Comparison of ENCODE assay signal across 15 cellular contexts in the genomic region with DNA sequence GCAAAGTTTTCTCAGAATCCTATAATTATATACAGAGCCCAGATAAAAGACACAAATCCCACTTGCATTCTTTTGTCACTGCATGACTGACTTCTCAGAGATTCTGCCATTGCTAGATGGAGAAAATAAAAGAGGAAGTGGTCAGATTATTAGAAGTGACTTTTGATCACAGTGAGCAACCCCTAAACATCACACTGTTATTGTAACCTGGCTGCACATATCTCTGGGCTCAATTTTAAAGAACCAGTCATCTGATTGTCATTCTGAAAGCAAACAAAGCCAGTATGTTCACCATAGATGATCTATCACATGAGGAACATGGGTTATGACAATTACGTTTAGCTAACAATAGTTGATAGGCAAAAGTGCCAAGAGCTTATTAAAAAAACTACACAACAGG. TPM values are rescaled to one million over a fixed set of nuclear protein-coding genes. Genes with fewer than 3 reads are reported as not detected.
DNase-seq lines count a peak whose midpoint lies in the region; TF ChIP-seq lines count a peak whose summit lies in the region.
"Had no signal": no experiment of that assay in that cellular context is flagged by ENCODE, and none has a peak within 500 bp of the region (broad histone marks: within the 10 kb centered on the region; RNA-seq: fewer than 3 reads in every experiment).

No MANE protein-coding gene starts in this region.

- no peak for TF ChIP-seq POLR2A in NB4 (IDR thresholded peaks at IDR 0.05; ENCODE audit: extremely low read depth, insufficient read length)

- no peaks in the 10 kb centered on the region for H3K9me3 Mint-ChIP-seq in endothelial cell (ENCODE audit: unreplicated experiment)
- H3K9me3 Mint-ChIP-seq: activated naive CD8-positive, alpha-beta T cell treated with anti-CD3 and anti-CD28 coated beads, Interleukin-2, amount 10 ng/mL, durations not matched to agents 7 days and 5 days; nephron progenitor cell had no signal

- TF ChIP-seq CTCF in NB4 (IDR thresholded peaks at IDR 0.05; ENCODE audit: low read depth, low read length): no peak
- no peak for TF ChIP-seq CTCF in endothelial cell (IDR thresholded peaks at IDR 0.05; ENCODE audit: unreplicated experiment)

- no peak overlapping the region for H3K27ac Mint-ChIP-seq in endothelial cell (ENCODE audit: unreplicated experiment)
- H3K27ac Mint-ChIP-seq: activated naive CD8-positive, alpha-beta T cell treated with anti-CD3 and anti-CD28 coated beads, Interleukin-2, amount 10 ng/mL, durations not matched to agents 7 days and 5 days; nephron progenitor cell had no signal

- H3K27me3 Mint-ChIP-seq in endothelial cell (ENCODE audit: unreplicated experiment): peaks cover 2% of the 10 kb centered on the region
- H3K27me3 Mint-ChIP-seq: activated naive CD8-positive, alpha-beta T cell treated with anti-CD3 and anti-CD28 coated beads, Interleukin-2, amount 10 ng/mL, durations not matched to agents 7 days and 5 days had no signal

- no peak overlapping the region for H3K4me3 Mint-ChIP-seq in endothelial cell (ENCODE audit: unreplicated experiment)
- H3K4me3 Mint-ChIP-seq: activated naive CD8-positive, alpha-beta T cell treated with anti-CD3 and anti-CD28 coated beads, Interleukin-2, amount 10 ng/mL, durations not matched to agents 7 days and 5 days; nephron progenitor cell had no signal

- DNase-seq in ELR (ENCODE audit: low read depth) (peak; percentile 57), HCEC 1CT (peak; percentile 13), NB4 (ENCODE audit: low read depth) (peak; percentile 27), iris pigment epithelial cell (ENCODE audit: low read depth) (peak; percentile 27), GM19240 (ENCODE audit: insufficient read length, low spot score) (no peak), activated gamma-delta T cell (lab: John Stamatoyannopoulos, UW) (no peak), ureter (ENCODE audit: low spot score) (no peak), endothelial cell (ENCODE audit: low spot score) (no peak)
- DNase-seq: activated naive CD8-positive, alpha-beta T cell treated with anti-CD3 and anti-CD28 coated beads, Interleukin-2, amount 10 ng/mL, durations not matched to agents 7 days and 5 days; BE2C; islet precursor cell; NCI-H2029; nephron progenitor cell; stimulated activated CD4-positive, alpha-beta T cell treated with anti-CD3 and anti-CD28 coated beads, Interleukin-12 subunit alpha, Interleukin-12 subunit beta, amount 100 ng/mL, for 4 hours; uterus had no signal

- H3K36me3 Mint-ChIP-seq in endothelial cell (ENCODE audit: low read depth, unreplicated experiment): peaks cover 3% of the 10 kb centered on the region

- H3K4me3 ChIP-seq in NB4 (ENCODE audit: low read depth, low read length): no peak overlapping the region
- H3K4me3 ChIP-seq: uterus had no signal

- no peaks in the 10 kb centered on the region for H3K4me1 Mint-ChIP-seq in endothelial cell (ENCODE audit: unreplicated experiment)
- H3K4me1 Mint-ChIP-seq: nephron progenitor cell had no signal

RNA-seq across cellular contexts. Expression of gene COPB1, which starts 47.8 kb away (rescaled TPM):
- total RNA-seq in ureter (87.2 TPM), endothelial cell (ENCODE audit: unreplicated experiment) (132 TPM)

Comparison
In these comparisons a context has a peak if more than half of its experiments do, and no peak if none do; other contexts are left out.
1. DNase-seq: peak in ELR (single experiment), HCEC 1CT (single experiment), NB4 (single experiment) and iris pigment epithelial cell (single experiment); none in GM19240 (single experiment), activated gamma-delta T cell (single experiment), ureter (single experiment) and endothelial cell (single experiment).